In the genomic region with DNA sequence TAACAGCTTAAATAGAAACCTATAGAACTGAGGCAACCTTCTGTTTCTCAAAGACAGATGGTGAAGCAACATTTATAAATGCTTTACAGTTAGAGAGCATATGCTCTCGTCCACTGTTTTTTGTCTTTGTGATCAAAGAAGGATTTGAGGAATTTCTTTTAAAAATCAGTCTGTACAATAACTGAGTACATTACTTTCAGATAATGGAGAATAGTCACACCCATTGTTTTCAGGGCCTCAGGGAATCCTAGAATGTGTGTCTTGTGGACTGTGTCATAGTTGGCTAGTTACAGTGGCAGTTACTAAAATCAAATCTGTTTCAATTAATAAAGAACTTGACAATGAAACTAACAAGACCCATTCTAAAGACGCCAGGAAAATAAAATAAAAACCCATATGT, we compare ENCODE assay signal across 16 cellular contexts.
A peak's percentile ranks its signal among the peaks of the same experiment; 100 is the strongest.
DNase-seq lines count a peak whose midpoint lies in the region; ATAC-seq and TF ChIP-seq lines count a peak whose summit lies in the region.
"Had no signal": no experiment of that assay in that cellular context is flagged by ENCODE, and none has a peak within 500 bp of the region (broad histone marks: within the 10 kb centered on the region; RNA-seq: fewer than 3 reads in every experiment).

No MANE protein-coding gene starts in this region.

- no peaks in the 10 kb centered on the region for H3K9me2 ChIP-seq in PC-3 (replicated peaks; ENCODE audit: low read length)

- H3K27ac Mint-ChIP-seq in activated naive CD4-positive, alpha-beta T cell treated with anti-CD3 and anti-CD28 coated beads, Interleukin-2, amount 50 U/mL, for 24 hours = peak overlapping the region; percentile 59
- no peak overlapping the region for H3K27ac Mint-ChIP-seq in activated naive CD4-positive, alpha-beta T cell treated with anti-CD3 and anti-CD28 coated beads for 36 hours
- peak overlapping the region; percentile 49 to 76 for H3K27ac Mint-ChIP-seq in effector memory CD8-positive, alpha-beta T cell
- H3K27ac Mint-ChIP-seq in neural progenitor cell = no peak overlapping the region

- H3K27ac ChIP-seq in PC-3 (ENCODE audit: low read length) = no peak overlapping the region
- H3K27ac ChIP-seq in prostate gland = peak overlapping the region; percentile 3 to 74
- no peak overlapping the region for H3K27ac ChIP-seq in neural progenitor cell
- H3K27ac ChIP-seq: vagina had no signal

- H3K4me3 ChIP-seq in PC-3 (ENCODE audit: low read length) (no peak overlapping the region), prostate gland (no peak overlapping the region), neural progenitor cell (no peak overlapping the region)
- H3K4me3 ChIP-seq: vagina had no signal

- H3K4me3 Mint-ChIP-seq in activated naive CD4-positive, alpha-beta T cell treated with anti-CD3 and anti-CD28 coated beads, Interleukin-2, amount 50 U/mL, for 24 hours = peak overlapping the region; percentile 23
- H3K4me3 Mint-ChIP-seq in activated naive CD4-positive, alpha-beta T cell treated with anti-CD3 and anti-CD28 coated beads for 36 hours = no peak overlapping the region
- H3K4me3 Mint-ChIP-seq in effector memory CD8-positive, alpha-beta T cell = peak overlapping the region; percentile 19 to 50
- H3K4me3 Mint-ChIP-seq in neural progenitor cell = no peak overlapping the region

- no peaks in the 10 kb centered on the region for H3K27me3 Mint-ChIP-seq in activated naive CD4-positive, alpha-beta T cell treated with anti-CD3 and anti-CD28 coated beads, Interleukin-2, amount 50 U/mL, for 24 hours
- H3K27me3 Mint-ChIP-seq in activated naive CD4-positive, alpha-beta T cell treated with anti-CD3 and anti-CD28 coated beads for 36 hours (ENCODE audit: low read depth) = no peaks in the 10 kb centered on the region
- no peaks in the 10 kb centered on the region for H3K27me3 Mint-ChIP-seq in effector memory CD8-positive, alpha-beta T cell
- H3K27me3 Mint-ChIP-seq in neural progenitor cell (ENCODE audit: insufficient read depth, low read depth) = peaks cover 5% of the 10 kb centered on the region

- DNase-seq in activated naive CD4-positive, alpha-beta T cell treated with anti-CD3 and anti-CD28 coated beads for 36 hours = no peak
- DNase-seq in PC-3 (no peak), prostate gland (ENCODE audit: low spot score) (no peak), GM19238 (ENCODE audit: insufficient read length, low spot score) (no peak), neural progenitor cell (ENCODE audit: low spot score) (no peak), NCI-H146 treated with DMSO at 0.1 percent for 48 hours (lab: John Stamatoyannopoulos, UW; ENCODE audit: unreplicated experiment) (no peak)
- no peak for DNase-seq in effector memory CD8-positive, alpha-beta T cell
- DNase-seq: ACHN; C1 segment of cervical spinal cord; NCI-H2081 treated with DMSO at 0.1 percent for 48 hours; nucleus accumbens; stimulated activated CD4-positive, alpha-beta T cell treated with anti-CD3 and anti-CD28 coated beads, Interleukin-4, amount 100 ng/mL, for 24 hours; substantia nigra had no signal

- H3K9me3 Mint-ChIP-seq in activated naive CD4-positive, alpha-beta T cell treated with anti-CD3 and anti-CD28 coated beads, Interleukin-2, amount 50 U/mL, for 24 hours = no peaks in the 10 kb centered on the region
- peaks cover 12% of the 10 kb centered on the region for H3K9me3 Mint-ChIP-seq in activated naive CD4-positive, alpha-beta T cell treated with anti-CD3 and anti-CD28 coated beads for 36 hours
- no peaks in the 10 kb centered on the region for H3K9me3 Mint-ChIP-seq in effector memory CD8-positive, alpha-beta T cell
- peaks cover 16% of the 10 kb centered on the region for H3K9me3 Mint-ChIP-seq in neural progenitor cell

- BruUV-seq in PC-3 (replicated peaks; lab: Mats Ljungman, UMichigan) = no TSS peak

- TF ChIP-seq POLR2A in prostate gland (IDR thresholded peaks at IDR 0.05) = no peak

- POLR2A ChIA-PET in PC-3 (lab: Charles Lee; ENCODE audit: unreplicated experiment) = no interaction called here

- H3F3A ChIP-seq in PC-3 (ENCODE audit: low read length, unreplicated experiment) (no peaks in the 10 kb centered on the region), neural progenitor cell (ENCODE audit: low read depth) (no peaks in the 10 kb centered on the region)

- TF ChIP-seq CTCF in PC-3 (conservative IDR thresholded peaks at IDR 0.05; ENCODE audit: low read depth, low read length) (no peak), prostate gland (IDR thresholded peaks at IDR 0.05) (no peak), neural progenitor cell (IDR thresholded peaks at IDR 0.05) (no peak)

- H3K9ac ChIP-seq in PC-3 (ENCODE audit: low read length) (no peak overlapping the region), neural progenitor cell (no peak overlapping the region)

- H2AFZ ChIP-seq in PC-3 (ENCODE audit: low read length) = no peak overlapping the region
- H2AFZ ChIP-seq in neural progenitor cell (replicated peaks) = no peak overlapping the region

- H4K20me1 ChIP-seq in PC-3 (ENCODE audit: low read length) (no peaks in the 10 kb centered on the region), neural progenitor cell (ENCODE audit: low read depth) (no peaks in the 10 kb centered on the region)

- intact Hi-C loops in activated naive CD4-positive, alpha-beta T cell treated with anti-CD3 and anti-CD28 coated beads for 36 hours (cut with micrococcal nuclease) = no loop called here
- intact Hi-C loops in PC-3 (cut with micrococcal nuclease) (no loop called here), prostate gland (cut with DNase I) (no loop called here)

- no peaks in the 10 kb centered on the region for H3K27me3 ChIP-seq in PC-3 (ENCODE audit: low read length)
- no peaks in the 10 kb centered on the region for H3K27me3 ChIP-seq in prostate gland (replicated peaks; ENCODE audit: insufficient read depth)
- no peaks in the 10 kb centered on the region for H3K27me3 ChIP-seq in neural progenitor cell
- H3K27me3 ChIP-seq: vagina had no signal

- WGBS in prostate gland = 68% methylated on average over 2 of the region's 2 CpGs

- ATAC-seq in PC-3 = peak; percentile 25; the same call in 1 of the 2 replicates
- no peak for ATAC-seq in effector memory CD8-positive, alpha-beta T cell (replicated peaks)
- ATAC-seq: Right ventricle myocardium inferior had no signal

- peaks cover 89% of the 10 kb centered on the region for H3K4me1 Mint-ChIP-seq in activated naive CD4-positive, alpha-beta T cell treated with anti-CD3 and anti-CD28 coated beads, Interleukin-2, amount 50 U/mL, for 24 hours
- H3K4me1 Mint-ChIP-seq in activated naive CD4-positive, alpha-beta T cell treated with anti-CD3 and anti-CD28 coated beads for 36 hours (ENCODE audit: low read depth) = peaks cover 91% of the 10 kb centered on the region
- H3K4me1 Mint-ChIP-seq in effector memory CD8-positive, alpha-beta T cell (ENCODE audit: low read depth in 2 of 2) = peaks cover 72 to 91% of the 10 kb centered on the region in 2 donors
- H3K4me1 Mint-ChIP-seq in neural progenitor cell = no peaks in the 10 kb centered on the region

- H3K79me2 ChIP-seq in PC-3 (ENCODE audit: low read length) = no peaks in the 10 kb centered on the region
- H3K79me2 ChIP-seq in neural progenitor cell (ENCODE audit: low read depth) = no peaks in the 10 kb centered on the region

- H3K4me1 ChIP-seq in PC-3 (ENCODE audit: insufficient read depth, low read length) (peaks cover 12% of the 10 kb centered on the region; the same call in 1 of the 2 replicates), prostate gland (replicated peaks) (no peaks in the 10 kb centered on the region), neural progenitor cell (no peaks in the 10 kb centered on the region)
- H3K4me1 ChIP-seq: vagina had no signal

- no peak overlapping the region for H3K4me2 ChIP-seq in PC-3 (ENCODE audit: low read length)
- H3K4me2 ChIP-seq in neural progenitor cell = no peak overlapping the region

- CTCF ChIA-PET in activated naive CD4-positive, alpha-beta T cell treated with anti-CD3 and anti-CD28 coated beads for 36 hours (lab: Charles Lee) = interaction anchor here (1.0 kb wide), 1 partner anchor 11 kb away, joined by 3 read pairs; no protein-coding TSS in a partner anchor
- CTCF ChIA-PET in PC-3 (lab: Charles Lee) = no interaction called here

- H3K36me3 ChIP-seq in PC-3 (ENCODE audit: low read depth, low read length) (no peaks in the 10 kb centered on the region), prostate gland (no peaks in the 10 kb centered on the region), neural progenitor cell (no peaks in the 10 kb centered on the region)
- H3K36me3 ChIP-seq: vagina had no signal

- H3K9me3 ChIP-seq in PC-3 (ENCODE audit: low read length) = no peaks in the 10 kb centered on the region
- H3K9me3 ChIP-seq in prostate gland = no peaks in the 10 kb centered on the region
- no peaks in the 10 kb centered on the region for H3K9me3 ChIP-seq in neural progenitor cell (ENCODE audit: low read depth)
- H3K9me3 ChIP-seq: vagina had no signal

- peaks cover 20% of the 10 kb centered on the region for H3K36me3 Mint-ChIP-seq in activated naive CD4-positive, alpha-beta T cell treated with anti-CD3 and anti-CD28 coated beads, Interleukin-2, amount 50 U/mL, for 24 hours
- peaks cover 24% of the 10 kb centered on the region for H3K36me3 Mint-ChIP-seq in activated naive CD4-positive, alpha-beta T cell treated with anti-CD3 and anti-CD28 coated beads for 36 hours (ENCODE audit: low read depth)
- peaks cover 33% of the 10 kb centered on the region for H3K36me3 Mint-ChIP-seq in effector memory CD8-positive, alpha-beta T cell (ENCODE audit: insufficient read depth)
- H3K36me3 Mint-ChIP-seq in neural progenitor cell = no peaks in the 10 kb centered on the region

Comparison
In these comparisons a context has a peak if more than half of its experiments do, and no peak if none do; other contexts are left out.
1. H3K27ac Mint-ChIP-seq: peak in activated naive CD4-positive, alpha-beta T cell treated with anti-CD3 and anti-CD28 coated beads, Interleukin-2, amount 50 U/mL, for 24 hours (single experiment) and effector memory CD8-positive, alpha-beta T cell (2 of 2); none in activated naive CD4-positive, alpha-beta T cell treated with anti-CD3 and anti-CD28 coated beads for 36 hours (single experiment) and neural progenitor cell (single experiment).
2. H3K4me3 Mint-ChIP-seq: peak in activated naive CD4-positive, alpha-beta T cell treated with anti-CD3 and anti-CD28 coated beads, Interleukin-2, amount 50 U/mL, for 24 hours (single experiment) and effector memory CD8-positive, alpha-beta T cell (2 of 2); none in activated naive CD4-positive, alpha-beta T cell treated with anti-CD3 and anti-CD28 coated beads for 36 hours (single experiment) and neural progenitor cell (single experiment).
3. H3K27ac ChIP-seq: peak in prostate gland (2 of 2); none in PC-3 (single experiment) and neural progenitor cell (single experiment).